14 cellular contexts compared by ENCODE assay signal in genomic region chr4:24768604-24769003, GRCh38.
A peak's percentile ranks its signal among the peaks of the same experiment; 100 is the strongest.
DNase-seq lines count a peak whose midpoint lies in the region; ATAC-seq, FAIRE-seq and TF ChIP-seq lines count a peak whose summit lies in the region.
"Had no signal": no experiment of that assay in that cellular context is flagged by ENCODE, and none has a peak within 500 bp of the region (broad histone marks: within the 10 kb centered on the region; RNA-seq: fewer than 3 reads in every experiment).

No MANE protein-coding gene starts in this region.

- TF ChIP-seq CTCF in nephron progenitor cell (IDR thresholded peaks at IDR 0.05): no peak

- no peak overlapping the region for H3K27ac Mint-ChIP-seq in nephron progenitor cell
- H3K27ac Mint-ChIP-seq: activated naive CD8-positive, alpha-beta T cell; dendritic cell treated with granulocyte-macrophage colony-stimulating factor and Interleukin-4, amounts not matched to agents 40 ng/mL and 50 ng/mL, for 4 days had no signal

- peaks cover 13% of the 10 kb centered on the region for H3K27me3 Mint-ChIP-seq in nephron progenitor cell (ENCODE audit: low read depth, poor library complexity)

- H3K4me3 Mint-ChIP-seq in nephron progenitor cell: no peak overlapping the region
- H3K4me3 Mint-ChIP-seq: activated naive CD8-positive, alpha-beta T cell; dendritic cell treated with granulocyte-macrophage colony-stimulating factor and Interleukin-4, amounts not matched to agents 40 ng/mL and 50 ng/mL, for 4 days had no signal

- peak; percentile 83 for FAIRE-seq in GM18507 (lab: Jason Lieb, UNC)
- FAIRE-seq: G401.6 had no signal

- H3K9me3 Mint-ChIP-seq in nephron progenitor cell: peaks cover 4% of the 10 kb centered on the region
- H3K9me3 Mint-ChIP-seq: dendritic cell treated with granulocyte-macrophage colony-stimulating factor and Interleukin-4, amounts not matched to agents 40 ng/mL and 50 ng/mL, for 4 days had no signal

- peaks cover 22% of the 10 kb centered on the region for H3K4me1 Mint-ChIP-seq in nephron progenitor cell

- ATAC-seq in GM19468 (IDR thresholded peaks at IDR 0.05; ENCODE audit: extremely low read depth, unreplicated experiment) (peak; percentile 55), HG02885 (IDR thresholded peaks at IDR 0.05; ENCODE audit: poor library complexity, unreplicated experiment) (peak; percentile 84), HG03565 (IDR thresholded peaks at IDR 0.05; ENCODE audit: unreplicated experiment) (peak; percentile 74)
- ATAC-seq: gastrocnemius medialis had no signal

- no peaks in the 10 kb centered on the region for H3K36me3 Mint-ChIP-seq in nephron progenitor cell (ENCODE audit: low read depth)
- H3K36me3 Mint-ChIP-seq: activated naive CD8-positive, alpha-beta T cell had no signal

- DNase-seq in GM18507 (ENCODE audit: extremely low spot score, insufficient read length, low read depth): peak; percentile 7
- DNase-seq in globus pallidus (ENCODE audit: low spot score): no peak
- DNase-seq in CD1c-positive myeloid dendritic cell (ENCODE audit: extremely low spot score): no peak
- no peak for DNase-seq in nephron progenitor cell
- no peak for DNase-seq in DMS114 treated with DMSO at 0.1 percent for 48 hours (lab: John Stamatoyannopoulos, UW; ENCODE audit: unreplicated experiment)
- DNase-seq: AML-193, gastrocnemius medialis, NCI-H1092 treated with DMSO at 0.1 percent for 48 hours had no signal
